Comparison of ENCODE assay signal across 23 cellular contexts in genomic region chr12:121025442-121026226, GRCh38. TPM values are rescaled to one million over a fixed set of nuclear protein-coding genes. Genes with fewer than 3 reads are reported as not detected.
DNase-seq lines count a peak whose midpoint lies in the region; ATAC-seq, FAIRE-seq and TF ChIP-seq lines count a peak whose summit lies in the region.
"Had no signal": no experiment of that assay in that cellular context is flagged by ENCODE, and none has a peak within 500 bp of the region (broad histone marks: within the 10 kb centered on the region; RNA-seq: fewer than 3 reads in every experiment).

No MANE protein-coding gene starts in this region.

- H3K9me3 ChIP-seq in A549 (no peaks in the 10 kb centered on the region), H9 (ENCODE audit: control insufficient read depth, low read depth, low read length) (no peaks in the 10 kb centered on the region), duodenal mucosa (ENCODE audit: control insufficient read depth in 1 of 2, low read length in 2 of 2) (no peaks in the 10 kb centered on the region), mucosa of stomach (ENCODE audit: control insufficient read depth, low read length) (no peaks in the 10 kb centered on the region)

- H3K4me2 ChIP-seq in A549 (peak overlapping the region; percentile 67), H9 (ENCODE audit: insufficient read depth, insufficient read length, low read length) (no peak overlapping the region)

- no peaks in the 10 kb centered on the region for H4K20me1 ChIP-seq in H9 (ENCODE audit: control insufficient read depth, insufficient read depth, insufficient read length)

- H3K4me1 Mint-ChIP-seq in H9: peaks cover 3% of the 10 kb centered on the region in 2 experiments; a peak in 2 of 4 replicates
- H3K4me1 Mint-ChIP-seq: IgD-negative memory B cell; stimulated activated memory B cell treated with anti-CD40 and anti-IgM and Interleukin-4, amounts not matched to agents 10 μg/mL and 1 μg/mL and 100 μg/mL, for 72 hours had no signal

- no peak overlapping the region for H2BK120ac ChIP-seq in H9 (ENCODE audit: low read depth, low read length, poor library complexity, severe bottlenecking)

- no peak overlapping the region for H3K27ac Mint-ChIP-seq in H9
- H3K27ac Mint-ChIP-seq: IgD-negative memory B cell; stimulated activated memory B cell treated with anti-CD40 and anti-IgM and Interleukin-4, amounts not matched to agents 10 μg/mL and 1 μg/mL and 100 μg/mL, for 72 hours had no signal

- 58% methylated on average over 11 of the region's 11 CpGs for WGBS in A549 (ENCODE audit: missing lambda C conversion rate)
- no CpG with 5 or more reads among the region's 11 CpGs for WGBS in H9 (ENCODE audit: extremely low coverage, insufficient read length, low lambda C conversion rate)

- no peaks in the 10 kb centered on the region for H3K9me3 Mint-ChIP-seq in H9
- H3K9me3 Mint-ChIP-seq: IgD-negative memory B cell; stimulated activated memory B cell treated with anti-CD40 and anti-IgM and Interleukin-4, amounts not matched to agents 10 μg/mL and 1 μg/mL and 100 μg/mL, for 72 hours had no signal

- no peaks in the 10 kb centered on the region; a peak in 1 of 7 replicates for H3K36me3 Mint-ChIP-seq in H9 (ENCODE audit: insufficient read depth in 1 of 3, low read depth in 3 of 3)
- H3K36me3 Mint-ChIP-seq: IgD-negative memory B cell; stimulated activated memory B cell treated with anti-CD40 and anti-IgM and Interleukin-4, amounts not matched to agents 10 μg/mL and 1 μg/mL and 100 μg/mL, for 72 hours had no signal

- TF ChIP-seq CTCF in A549 (IDR thresholded peaks at IDR 0.05) (no peak), H9 (conservative IDR thresholded peaks at IDR 0.05) (no peak), coronary artery (IDR thresholded peaks at IDR 0.05) (no peak)

- H3K27me3 ChIP-seq in H9 (ENCODE audit: insufficient read depth, low read length): no peaks in the 10 kb centered on the region
- no peaks in the 10 kb centered on the region for H3K27me3 ChIP-seq in duodenal mucosa (ENCODE audit: control insufficient read depth in 1 of 2, insufficient read depth in 2 of 2, low read length in 2 of 2)
- H3K27me3 ChIP-seq in mucosa of stomach (ENCODE audit: control insufficient read depth, insufficient read depth, low read length): no peaks in the 10 kb centered on the region

- H3K27ac ChIP-seq in A549: peak overlapping the region; percentile 59 to 68
- H3K27ac ChIP-seq in H9 (ENCODE audit: insufficient read length, low read depth, low read length): no peak overlapping the region
- peak overlapping the region; percentile 81 for H3K27ac ChIP-seq in duodenal mucosa (ENCODE audit: low read depth, low read length)
- no peak overlapping the region for H3K27ac ChIP-seq in coronary artery
- H3K27ac ChIP-seq: skin epidermis had no signal

- TF ChIP-seq RAD21 in A549 (conservative IDR thresholded peaks at IDR 0.05 in 1 of 2, IDR thresholded peaks at IDR 0.05 in 1 of 2): no peak

- H4K5ac ChIP-seq in H9 (ENCODE audit: insufficient read length, low read depth, low read length): no peak overlapping the region

- POLR2A ChIA-PET in A549 (lab: Yijun Ruan, JAX): interaction anchor here (1.0 kb wide), 1 partner anchor 417 kb away, joined by 3 read pairs; no protein-coding TSS in a partner anchor

- FAIRE-seq in A549 (lab: Jason Lieb, UNC): no peak
- FAIRE-seq: islet of Langerhans had no signal

- TF ChIP-seq POLR2A in A549 (IDR thresholded peaks at IDR 0.05; ENCODE audit: low read length): no peak

- no peak overlapping the region for H2AFZ ChIP-seq in H9 (ENCODE audit: low read length)

- H2BK5ac ChIP-seq in H9 (ENCODE audit: insufficient read length, low read length): no peak overlapping the region

- CTCF ChIA-PET in A549 (lab: Yijun Ruan, JAX): interaction anchor here (0.7 to 1.1 kb wide), 3 partner anchors 8 to 1348 kb away, joined by 3 to 4 read pairs (median 3); no protein-coding TSS in a partner anchor

- H2AK5ac ChIP-seq in H9 (ENCODE audit: insufficient read length, low read length): no peak overlapping the region

- H2BK20ac ChIP-seq in H9 (ENCODE audit: low read depth, low read length, poor library complexity, severe bottlenecking): no peak overlapping the region

- no peak overlapping the region for H3K56ac ChIP-seq in H9 (ENCODE audit: insufficient read length, low read depth, low read length)

- H3T11ph ChIP-seq in H9 (ENCODE audit: low read length): no peak overlapping the region

- H3K36me3 ChIP-seq in duodenal mucosa (ENCODE audit: control insufficient read depth in 1 of 2, insufficient read depth in 2 of 2, low read length in 2 of 2) (no peaks in the 10 kb centered on the region), mucosa of stomach (ENCODE audit: control insufficient read depth, insufficient read depth, low read length) (no peaks in the 10 kb centered on the region)

- H3K4me1 ChIP-seq in A549 (peaks cover 15% of the 10 kb centered on the region), H9 (ENCODE audit: insufficient read depth, low read length) (no peaks in the 10 kb centered on the region), duodenal mucosa (ENCODE audit: control insufficient read depth in 1 of 2, insufficient read depth in 2 of 2, low read length in 2 of 2) (peaks cover 5 to 11% of the 10 kb centered on the region in 2 donors), mucosa of stomach (ENCODE audit: control insufficient read depth, insufficient read depth, low read length) (peaks cover 56% of the 10 kb centered on the region)

- no peak overlapping the region for H4K8ac ChIP-seq in H9 (replicated peaks; ENCODE audit: insufficient read length, low read depth, low read length)

- no peaks in the 10 kb centered on the region for H3K23me2 ChIP-seq in H9 (ENCODE audit: insufficient read length, low read depth, low read length, poor library complexity, severe bottlenecking)

- H3K27me3 Mint-ChIP-seq in H9 (ENCODE audit: low read depth): peaks cover 2% of the 10 kb centered on the region
- H3K27me3 Mint-ChIP-seq: stimulated activated memory B cell treated with anti-CD40 and anti-IgM and Interleukin-4, amounts not matched to agents 10 μg/mL and 1 μg/mL and 100 μg/mL, for 72 hours had no signal

- H3K4ac ChIP-seq in H9 (ENCODE audit: low read depth, low read length): no peak overlapping the region

- no peaks in the 10 kb centered on the region for H3K79me1 ChIP-seq in H9 (ENCODE audit: insufficient read depth, low read depth, low read length, poor library complexity, severe bottlenecking)

- H3K9ac ChIP-seq in H9 (ENCODE audit: extremely low read depth, insufficient read length, low read length): no peak overlapping the region
- H3K9ac ChIP-seq in duodenal mucosa (ENCODE audit: low read depth in 1 of 2, low read length in 2 of 2): peak overlapping the region; percentile 38 to 52
- peak overlapping the region; percentile 56 for H3K9ac ChIP-seq in mucosa of stomach (ENCODE audit: low read length)

- H4K91ac ChIP-seq in H9 (ENCODE audit: insufficient read length, low read depth, low read length): no peak overlapping the region

- no peak overlapping the region for H3K23ac ChIP-seq in H9 (ENCODE audit: insufficient read length, low read depth, low read length)

- no peaks in the 10 kb centered on the region for H3K79me2 ChIP-seq in H9 (ENCODE audit: insufficient read depth, low read length)

- no peak overlapping the region for H3K4me3 Mint-ChIP-seq in H9
- H3K4me3 Mint-ChIP-seq: stimulated activated memory B cell treated with anti-CD40 and anti-IgM and Interleukin-4, amounts not matched to agents 10 μg/mL and 1 μg/mL and 100 μg/mL, for 72 hours had no signal

- DNase-seq in A549 (ENCODE audit: low read depth in 1 of 2, low spot score in 1 of 2): peak in 1 of 2 experiments; percentile 69
- DNase-seq in H9: no peak
- DNase-seq in coronary artery (ENCODE audit: low spot score): no peak
- no peak for DNase-seq in GM19238 (ENCODE audit: insufficient read length, low spot score)
- DNase-seq: activated CD4-positive, alpha-beta T cell treated with anti-CD3 and anti-CD28 coated beads for 1 hour; activated naive CD4-positive, alpha-beta T cell treated with Interleukin-2 at 50 U/mL for 16 hours; aorta; COR-L47; head of caudate nucleus; NCI-H2081; NCI-H510A; occipital lobe; SIG-M5 had no signal

- H2BK15ac ChIP-seq in H9 (ENCODE audit: low read depth, low read length): no peak overlapping the region

- no peak overlapping the region for H3K14ac ChIP-seq in H9 (ENCODE audit: insufficient read depth, low read length)

- no peak for TF ChIP-seq EP300 in A549 (IDR thresholded peaks at IDR 0.05)

- no peak overlapping the region for H3K4me3 ChIP-seq in A549
- H3K4me3 ChIP-seq in duodenal mucosa (ENCODE audit: low read depth in 1 of 2, low read length in 2 of 2): peak overlapping the region in 1 of 2 donors; percentile 10
- H3K4me3 ChIP-seq in mucosa of stomach (ENCODE audit: low read length): no peak overlapping the region
- no peak overlapping the region for H3K4me3 ChIP-seq in coronary artery
- H3K4me3 ChIP-seq: skin epidermis had no signal

- no peak overlapping the region for H2BK12ac ChIP-seq in H9 (ENCODE audit: insufficient read length, low read depth, low read length)

- H3K18ac ChIP-seq in H9 (ENCODE audit: insufficient read length, low read depth, low read length): peak overlapping the region; percentile 50

- ATAC-seq in A549 (peak; percentile 84 to 91), HG03469 (IDR thresholded peaks at IDR 0.05; ENCODE audit: unreplicated experiment) (no peak), HG03039 (IDR thresholded peaks at IDR 0.05; ENCODE audit: unreplicated experiment) (no peak)
- ATAC-seq: stimulated activated memory B cell treated with anti-CD40 and anti-IgM and Interleukin-4, amounts not matched to agents 10 μg/mL and 1 μg/mL and 100 μg/mL, for 72 hours had no signal

RNA-seq across cellular contexts. Expression of gene C12orf43, which starts 9.3 kb away (rescaled TPM):
- 19.2 and 20.5 TPM in 2 replicates for polyA plus RNA-seq in A549 (2011; rRNA removed)
- 25.2 and 28.8 TPM in 2 replicates for polyA plus RNA-seq in A549 (2012; cell fraction: cytosol; rRNA removed)
- 12.6 and 15.0 TPM in 2 replicates for polyA plus RNA-seq in A549 (2012; cell fraction: nucleus; rRNA removed)
- polyA plus RNA-seq in A549 (2017; fragmentation: RNase III; extraction: RNeasy Plus Mini Kit Qiagen cat#74134 plus additional on column Dnase treatment): 17.3 to 21.2 TPM (median 20.0 TPM) in 3 replicates
- polyA minus RNA-seq in A549 (2011; rRNA and poly(A)+ RNA removed): 9.1 and 15.2 TPM in 2 replicates
- total RNA-seq in H9 (2021): 24.8 and 25.7 TPM in 2 replicates

RNA-seq across cellular contexts. Expression of gene OASL, which starts 13.4 kb away (rescaled TPM):
- 0.61 and 0.81 TPM in 2 replicates for polyA plus RNA-seq in A549 (2011; rRNA removed)
- polyA plus RNA-seq in A549 (2012; cell fraction: cytosol; rRNA removed): 0.21 and 0.26 TPM in 2 replicates
- polyA plus RNA-seq in A549 (2012; cell fraction: nucleus; rRNA removed): 0.25 and 0.31 TPM in 2 replicates
- polyA plus RNA-seq in A549 (2017; fragmentation: RNase III; extraction: RNeasy Plus Mini Kit Qiagen cat#74134 plus additional on column Dnase treatment): 0.64 to 0.94 TPM (median 0.90 TPM) in 3 replicates
- polyA minus RNA-seq in A549 (2011; rRNA and poly(A)+ RNA removed): 0.39 and 0.41 TPM in 2 replicates
- not detected in 2 replicates for total RNA-seq in H9 (2021)

RNA-seq across cellular contexts. Expression of gene HNF1A, which starts 47.3 kb away (rescaled TPM):
- polyA plus RNA-seq in A549 (2011; rRNA removed): 2.6 and 4.0 TPM in 2 replicates
- polyA plus RNA-seq in A549 (2012; cell fraction: cytosol; rRNA removed): 4.3 and 6.9 TPM in 2 replicates
- polyA plus RNA-seq in A549 (2012; cell fraction: nucleus; rRNA removed): 12.5 and 15.9 TPM in 2 replicates
- polyA plus RNA-seq in A549 (2017; fragmentation: RNase III; extraction: RNeasy Plus Mini Kit Qiagen cat#74134 plus additional on column Dnase treatment): 5.7 to 7.3 TPM (median 6.8 TPM) in 3 replicates
- polyA minus RNA-seq in A549 (2011; rRNA and poly(A)+ RNA removed): 5.2 TPM in 2 replicates
- not detected in 2 replicates for total RNA-seq in H9 (2021)
- total RNA-seq: aorta; occipital lobe; T-helper 2 cell treated with Interferon-gamma antibody and Interleukin-4, amounts not matched to agents 100 ng/mL and 5 ng/mL, for 36 hours; urinary bladder had no signal
- polyA plus RNA-seq: IgD-negative memory B cell had no signal

Comparison
In these comparisons a context has a peak if more than half of its experiments do, and no peak if none do; other contexts are left out.
1. ATAC-seq: peak in A549 (2 of 2); none in HG03469 (single experiment) and HG03039 (single experiment).
2. H3K27ac ChIP-seq: peak in A549 (2 of 2) and duodenal mucosa (single experiment); none in H9 (single experiment) and coronary artery (0 of 2).